ENCODE assay signal across 29 cellular contexts in the genomic region with DNA sequence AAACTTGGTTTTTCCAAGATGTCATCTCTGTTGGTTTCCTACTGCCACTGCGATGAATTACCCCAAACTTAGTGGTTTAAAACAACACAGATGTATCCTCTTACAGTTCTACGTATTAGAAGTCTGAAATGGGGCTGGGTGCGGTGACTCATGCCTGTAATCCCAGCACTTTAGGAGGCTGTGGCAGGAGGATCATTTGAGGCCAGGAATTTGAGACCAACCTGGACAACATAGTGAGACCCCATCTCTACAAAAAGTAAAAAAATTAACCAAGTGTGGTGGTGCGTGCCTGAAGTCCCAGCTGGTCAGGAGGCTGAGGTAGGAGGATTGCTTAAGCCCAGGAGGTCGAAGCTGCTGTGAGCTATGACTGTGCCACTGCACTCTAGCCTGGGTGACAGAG. TPM values are rescaled to one million over a fixed set of nuclear protein-coding genes. Genes with fewer than 3 reads are reported as not detected.
"Had no signal": no experiment of that assay in that cellular context is flagged by ENCODE, and none has a peak within 500 bp of the region (broad histone marks: within the 10 kb centered on the region; RNA-seq: fewer than 3 reads in every experiment).

No MANE protein-coding gene starts in this region.

- H3K9me3 ChIP-seq: stomach, suprapubic skin, testis, thoracic aorta, thyroid gland, tibial artery, transverse colon, upper lobe of left lung, upper lobe of right lung, uterus, vagina had no signal

- H3K27ac ChIP-seq: stomach, suprapubic skin, testis, thoracic aorta, thyroid gland, tibial artery, tibial nerve, transverse colon, upper lobe of left lung, upper lobe of right lung, uterus, vagina had no signal

- H3K27ac Mint-ChIP-seq: stimulated activated effector memory CD8-positive, alpha-beta T cell treated with anti-CD3 and anti-CD28 coated beads, Interleukin-12 subunit alpha, Interleukin-12 subunit beta, amount 100 ng/mL, for 72 hours; stimulated activated memory B cell treated with anti-CD40 and anti-IgM and Interleukin-4, amounts not matched to agents 10 μg/mL and 1 μg/mL and 100 μg/mL, for 72 hours; stimulated activated naive B cell treated with anti-CD40 and anti-IgM and Interleukin-4, amounts not matched to agents 10 μg/mL and 1 μg/mL and 100 μg/mL, for 72 hours; stimulated activated naive CD8-positive, alpha-beta T cell treated with anti-CD3 and anti-CD28 coated beads, Interleukin-15, Interleukin-2, amounts not matched to agents 100 ng/mL and 50 ng/mL, for 24 hours; type B pancreatic cell had no signal

- H3K36me3 Mint-ChIP-seq: stimulated activated effector memory CD8-positive, alpha-beta T cell treated with anti-CD3 and anti-CD28 coated beads, Interleukin-12 subunit alpha, Interleukin-12 subunit beta, amount 100 ng/mL, for 72 hours; stimulated activated memory B cell treated with anti-CD40 and anti-IgM and Interleukin-4, amounts not matched to agents 10 μg/mL and 1 μg/mL and 100 μg/mL, for 72 hours; stimulated activated naive B cell treated with anti-CD40 and anti-IgM and Interleukin-4, amounts not matched to agents 10 μg/mL and 1 μg/mL and 100 μg/mL, for 72 hours; type B pancreatic cell had no signal

- ATAC-seq: stimulated activated effector memory CD8-positive, alpha-beta T cell treated with anti-CD3 and anti-CD28 coated beads, Interleukin-12 subunit alpha, Interleukin-12 subunit beta, amount 100 ng/mL, for 72 hours; stimulated activated memory B cell treated with anti-CD40 and anti-IgM and Interleukin-4, amounts not matched to agents 10 μg/mL and 1 μg/mL and 100 μg/mL, for 72 hours; stimulated activated naive B cell treated with anti-CD40 and anti-IgM and Interleukin-4, amounts not matched to agents 10 μg/mL and 1 μg/mL and 100 μg/mL, for 72 hours; stimulated activated naive CD8-positive, alpha-beta T cell treated with anti-CD3 and anti-CD28 coated beads, Interleukin-15, amount 100 ng/mL, for 72 hours; stimulated activated naive CD8-positive, alpha-beta T cell treated with anti-CD3 and anti-CD28 coated beads, Interleukin-15, Interleukin-2, amounts not matched to agents 100 U/mL and 50 U/mL, for 24 hours; upper lobe of right lung had no signal

- H3K4me1 ChIP-seq: stomach, testis, thyroid gland, tibial artery, tibial nerve, upper lobe of left lung, upper lobe of right lung, uterus, vagina had no signal

- DNase-seq: stimulated activated CD4-positive, alpha-beta T cell treated with anti-CD3 and anti-CD28 coated beads, Interleukin-2, amount 100 ng/mL, for 48 hours; stimulated activated CD4-positive, alpha-beta T cell treated with anti-CD3 and anti-CD28 coated beads, Interleukin-4, amount 100 ng/mL, for 1 hour; stimulated activated CD4-positive, alpha-beta T cell treated with anti-CD3 and anti-CD28 coated beads, Interleukin-4, amount 100 ng/mL, for 24 hours; stimulated activated CD4-positive, alpha-beta T cell treated with anti-CD3 and anti-CD28 coated beads, Interleukin-4, amount 100 ng/mL, for 4 hours; stimulated activated CD8-positive, alpha-beta memory T cell treated with anti-CD3 and anti-CD28 coated beads, Interleukin-4, amount 100 ng/mL, for 48 hours; stimulated activated naive B cell treated with anti-CD40 and anti-IgM and Interleukin-4, amounts not matched to agents 10 μg/mL and 1 μg/mL and 100 μg/mL, for 72 hours; stimulated activated naive CD4-positive, alpha-beta T cell; stimulated activated naive CD4-positive, alpha-beta T cell treated with Interleukin-2 at 50 U/mL for 16 hours; stimulated activated naive CD8-positive, alpha-beta T cell treated with anti-CD3 and anti-CD28 coated beads, Interleukin-15, amount 100 ng/mL, for 72 hours; stimulated activated naive CD8-positive, alpha-beta T cell treated with anti-CD3 and anti-CD28 coated beads, Interleukin-15, Interleukin-2, amounts not matched to agents 100 U/mL and 50 U/mL, for 24 hours; stomach; substantia nigra; testis; thyroid gland; tibial artery; transverse colon; upper lobe of left lung; upper lobe of right lung; uterus had no signal

- H3K4me3 ChIP-seq: stomach, suprapubic skin, testis, thoracic aorta, thyroid gland, tibial artery, tibial nerve, transverse colon, upper lobe of left lung, upper lobe of right lung, uterus, vagina had no signal

- FAIRE-seq: urothelium cell line had no signal

- H3K36me3 ChIP-seq: stomach, suprapubic skin, thoracic aorta, thyroid gland, tibial artery, tibial nerve, transverse colon, upper lobe of left lung, upper lobe of right lung, uterus, vagina had no signal

- H3K4me1 Mint-ChIP-seq: stimulated activated effector memory CD8-positive, alpha-beta T cell treated with anti-CD3 and anti-CD28 coated beads, Interleukin-12 subunit alpha, Interleukin-12 subunit beta, amount 100 ng/mL, for 72 hours; stimulated activated memory B cell treated with anti-CD40 and anti-IgM and Interleukin-4, amounts not matched to agents 10 μg/mL and 1 μg/mL and 100 μg/mL, for 72 hours had no signal

- H3K27me3 Mint-ChIP-seq: stimulated activated memory B cell treated with anti-CD40 and anti-IgM and Interleukin-4, amounts not matched to agents 10 μg/mL and 1 μg/mL and 100 μg/mL, for 72 hours had no signal

- H3K4me3 Mint-ChIP-seq: stimulated activated effector memory CD8-positive, alpha-beta T cell treated with anti-CD3 and anti-CD28 coated beads, Interleukin-12 subunit alpha, Interleukin-12 subunit beta, amount 100 ng/mL, for 72 hours; stimulated activated memory B cell treated with anti-CD40 and anti-IgM and Interleukin-4, amounts not matched to agents 10 μg/mL and 1 μg/mL and 100 μg/mL, for 72 hours; stimulated activated naive B cell treated with anti-CD40 and anti-IgM and Interleukin-4, amounts not matched to agents 10 μg/mL and 1 μg/mL and 100 μg/mL, for 72 hours; stimulated activated naive CD8-positive, alpha-beta T cell treated with anti-CD3 and anti-CD28 coated beads, Interleukin-15, amount 100 ng/mL, for 72 hours; stimulated activated naive CD8-positive, alpha-beta T cell treated with anti-CD3 and anti-CD28 coated beads, Interleukin-15, Interleukin-2, amounts not matched to agents 100 ng/mL and 50 ng/mL, for 24 hours; type B pancreatic cell had no signal

- H3K27me3 ChIP-seq: stomach, suprapubic skin, testis, thyroid gland, tibial nerve, transverse colon, upper lobe of left lung, upper lobe of right lung, uterus, vagina had no signal

- H3K9me3 Mint-ChIP-seq: stimulated activated effector memory CD8-positive, alpha-beta T cell treated with anti-CD3 and anti-CD28 coated beads, Interleukin-12 subunit alpha, Interleukin-12 subunit beta, amount 100 ng/mL, for 72 hours; stimulated activated memory B cell treated with anti-CD40 and anti-IgM and Interleukin-4, amounts not matched to agents 10 μg/mL and 1 μg/mL and 100 μg/mL, for 72 hours had no signal

RNA-seq across cellular contexts. Expression of a gene that starts 57.2 kb away (rescaled TPM):
- total RNA-seq: subcutaneous adipose tissue, tibial nerve, transverse colon had no signal
